ENCODE assay signal across 11 cellular contexts in the genomic region with DNA sequence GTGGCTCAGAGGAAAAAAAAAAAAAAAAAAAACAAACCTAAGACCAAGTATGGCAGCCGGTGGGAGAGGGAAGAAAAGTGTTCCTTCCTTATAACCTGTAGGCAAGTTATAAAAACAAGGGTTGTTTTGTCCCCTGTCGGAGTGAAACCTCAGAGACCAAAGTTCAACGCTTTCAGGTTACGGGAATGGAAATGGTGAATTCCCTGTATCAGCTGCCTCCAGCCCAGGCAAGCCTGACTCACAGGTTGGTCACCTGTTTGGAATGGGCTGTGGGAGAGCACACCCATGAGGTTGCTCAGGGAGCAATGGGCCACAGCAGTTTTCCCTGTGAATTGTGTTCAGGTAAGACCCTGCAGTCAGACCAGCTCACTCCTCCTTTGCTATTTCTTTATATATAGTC.
A peak's percentile ranks its signal among the peaks of the same experiment; 100 is the strongest.
DNase-seq lines count a peak whose midpoint lies in the region; ATAC-seq, FAIRE-seq and TF ChIP-seq lines count a peak whose summit lies in the region.
"Had no signal": no experiment of that assay in that cellular context is flagged by ENCODE, and none has a peak within 500 bp of the region (broad histone marks: within the 10 kb centered on the region; RNA-seq: fewer than 3 reads in every experiment).

No MANE protein-coding gene starts in this region.

- H3K9me3 ChIP-seq in keratinocyte (ENCODE audit: control insufficient read depth, low read depth, low read length) (no peaks in the 10 kb centered on the region), upper lobe of right lung (no peaks in the 10 kb centered on the region)
- H3K9me3 ChIP-seq: BE2C had no signal

- H4K20me1 ChIP-seq in keratinocyte (ENCODE audit: control insufficient read depth, extremely low read depth, insufficient read depth, low read length): no peaks in the 10 kb centered on the region

- H3K27ac ChIP-seq in keratinocyte (ENCODE audit: control insufficient read depth, insufficient read depth, low read length): peak overlapping the region; percentile 62
- H3K27ac ChIP-seq in upper lobe of right lung: no peak overlapping the region
- H3K27ac ChIP-seq: VCaP had no signal

- ATAC-seq in activated CD8-positive, alpha-beta T cell treated with anti-CD3 and anti-CD28 coated beads for 36 hours: no peak
- ATAC-seq in upper lobe of right lung (peak; percentile 48), GM18870 (IDR thresholded peaks at IDR 0.05; ENCODE audit: unreplicated experiment) (no peak)

- H3K9ac ChIP-seq in keratinocyte (ENCODE audit: control insufficient read depth, extremely low read depth, insufficient read depth, low read length): peak overlapping the region; percentile 59

- intact Hi-C loops in activated naive CD4-positive, alpha-beta T cell treated with anti-CD3 and anti-CD28 coated beads for 36 hours (cut with micrococcal nuclease): no loop called here
- intact Hi-C loops in activated CD8-positive, alpha-beta T cell treated with anti-CD3 and anti-CD28 coated beads for 36 hours (cut with micrococcal nuclease): no loop called here
- intact Hi-C loops in upper lobe of right lung (cut with DNase I): no loop called here
- intact Hi-C loops in activated CD4-positive, alpha-beta memory T cell treated with anti-CD3 and anti-CD28 coated beads for 36 hours (cut with micrococcal nuclease): loop anchor here (1.0 to 5.0 kb wide), 2 partner anchors 71 to 158 kb away; no protein-coding TSS in a partner anchor
- intact Hi-C loops in posterior vena cava (cut with DNase I): no loop called here

- peaks cover 24% of the 10 kb centered on the region for H3K4me1 ChIP-seq in keratinocyte (ENCODE audit: control insufficient read depth, extremely low read depth, insufficient read depth, low read length)
- H3K4me1 ChIP-seq in upper lobe of right lung: peaks cover 23% of the 10 kb centered on the region
- H3K4me1 ChIP-seq: BE2C had no signal

- CTCF ChIA-PET in activated naive CD4-positive, alpha-beta T cell treated with anti-CD3 and anti-CD28 coated beads for 36 hours (lab: Charles Lee): interaction anchor here (1.5 kb wide), 1 partner anchor 15 kb away, joined by 3 read pairs; no protein-coding TSS in a partner anchor
- CTCF ChIA-PET in activated CD8-positive, alpha-beta T cell treated with anti-CD3 and anti-CD28 coated beads for 36 hours (lab: Charles Lee): interaction anchor here (0.6 to 2.1 kb wide), 4 partner anchors 13 to 291 kb away, joined by 3 to 5 read pairs (median 4); no protein-coding TSS in a partner anchor
- CTCF ChIA-PET in activated CD4-positive, alpha-beta memory T cell treated with anti-CD3 and anti-CD28 coated beads for 36 hours (lab: Charles Lee): interaction anchor here (0.6 to 1.3 kb wide), 3 partner anchors 25 to 291 kb away, joined by 3 to 4 read pairs (median 3); no protein-coding TSS in a partner anchor

- no peak overlapping the region for H3K27ac Mint-ChIP-seq in activated naive CD4-positive, alpha-beta T cell treated with anti-CD3 and anti-CD28 coated beads for 36 hours
- peak overlapping the region; percentile 77 for H3K27ac Mint-ChIP-seq in activated CD8-positive, alpha-beta T cell treated with anti-CD3 and anti-CD28 coated beads for 36 hours
- H3K27ac Mint-ChIP-seq in activated CD4-positive, alpha-beta memory T cell treated with anti-CD3 and anti-CD28 coated beads for 36 hours: no peak overlapping the region

- H3K4me3 Mint-ChIP-seq in activated naive CD4-positive, alpha-beta T cell treated with anti-CD3 and anti-CD28 coated beads for 36 hours: no peak overlapping the region
- H3K4me3 Mint-ChIP-seq in activated CD8-positive, alpha-beta T cell treated with anti-CD3 and anti-CD28 coated beads for 36 hours: no peak overlapping the region
- H3K4me3 Mint-ChIP-seq in activated CD4-positive, alpha-beta memory T cell treated with anti-CD3 and anti-CD28 coated beads for 36 hours: no peak overlapping the region

- no peaks in the 10 kb centered on the region for H3K9me1 ChIP-seq in keratinocyte (ENCODE audit: control insufficient read depth, extremely low read depth, insufficient read depth, low read length)

- H3K36me3 ChIP-seq in keratinocyte (ENCODE audit: control insufficient read depth in 2 of 2, extremely low read depth in 1 of 2, insufficient read depth in 2 of 2, low read length in 2 of 2) (no peaks in the 10 kb centered on the region), upper lobe of right lung (no peaks in the 10 kb centered on the region)
- H3K36me3 ChIP-seq: BE2C had no signal

- H3K36me3 Mint-ChIP-seq in activated naive CD4-positive, alpha-beta T cell treated with anti-CD3 and anti-CD28 coated beads for 36 hours (ENCODE audit: low read depth): peaks cover 2% of the 10 kb centered on the region
- peaks cover 33% of the 10 kb centered on the region for H3K36me3 Mint-ChIP-seq in activated CD8-positive, alpha-beta T cell treated with anti-CD3 and anti-CD28 coated beads for 36 hours (ENCODE audit: low read depth)
- peaks cover 4% of the 10 kb centered on the region for H3K36me3 Mint-ChIP-seq in activated CD4-positive, alpha-beta memory T cell treated with anti-CD3 and anti-CD28 coated beads for 36 hours

- H2AFZ ChIP-seq in keratinocyte (ENCODE audit: control insufficient read depth, low read length): peak overlapping the region; percentile 0

- no peaks in the 10 kb centered on the region for H3K27me3 Mint-ChIP-seq in activated naive CD4-positive, alpha-beta T cell treated with anti-CD3 and anti-CD28 coated beads for 36 hours (ENCODE audit: low read depth)
- H3K27me3 Mint-ChIP-seq in activated CD8-positive, alpha-beta T cell treated with anti-CD3 and anti-CD28 coated beads for 36 hours: no peaks in the 10 kb centered on the region
- no peaks in the 10 kb centered on the region for H3K27me3 Mint-ChIP-seq in activated CD4-positive, alpha-beta memory T cell treated with anti-CD3 and anti-CD28 coated beads for 36 hours

- H3K4me3 ChIP-seq in keratinocyte (ENCODE audit: control insufficient read depth in 2 of 3, extremely low read depth in 1 of 3, insufficient read depth in 2 of 3, low read depth in 1 of 3, low read length in 3 of 3): peak overlapping the region in 1 of 3 experiments; percentile 32
- no peak overlapping the region for H3K4me3 ChIP-seq in upper lobe of right lung

- H3K4me1 Mint-ChIP-seq in activated naive CD4-positive, alpha-beta T cell treated with anti-CD3 and anti-CD28 coated beads for 36 hours (ENCODE audit: low read depth): peaks cover 50% of the 10 kb centered on the region
- peaks cover 81% of the 10 kb centered on the region for H3K4me1 Mint-ChIP-seq in activated CD8-positive, alpha-beta T cell treated with anti-CD3 and anti-CD28 coated beads for 36 hours (ENCODE audit: low read depth)
- peaks cover 48% of the 10 kb centered on the region for H3K4me1 Mint-ChIP-seq in activated CD4-positive, alpha-beta memory T cell treated with anti-CD3 and anti-CD28 coated beads for 36 hours (ENCODE audit: low read depth)

- POLR2A ChIA-PET in activated CD8-positive, alpha-beta T cell treated with anti-CD3 and anti-CD28 coated beads for 36 hours (lab: Charles Lee): interaction anchor here (0.8 to 1.2 kb wide), 6 partner anchors 12 to 159 kb away, joined by 3 to 5 read pairs (median 3); no protein-coding TSS in a partner anchor
- POLR2A ChIA-PET in activated CD4-positive, alpha-beta memory T cell treated with anti-CD3 and anti-CD28 coated beads for 36 hours (lab: Charles Lee): interaction anchor here (1.3 to 1.5 kb wide), 2 partner anchors 21 to 158 kb away, joined by 3 to 5 read pairs; no protein-coding TSS in a partner anchor

- DNase-seq in activated naive CD4-positive, alpha-beta T cell treated with anti-CD3 and anti-CD28 coated beads for 36 hours: peak; percentile 48
- DNase-seq in activated naive CD4-positive, alpha-beta T cell treated with anti-CD3 and anti-CD28 coated beads, Interleukin-2, amount 50 U/mL, for 16 hours: no peak
- no peak for DNase-seq in activated CD8-positive, alpha-beta T cell treated with anti-CD3 and anti-CD28 coated beads for 36 hours
- DNase-seq in keratinocyte (ENCODE audit: low read depth, low spot score) (peak; percentile 46), upper lobe of right lung (no peak), posterior vena cava (ENCODE audit: low spot score) (no peak)
- no peak for DNase-seq in activated CD4-positive, alpha-beta memory T cell treated with anti-CD3 and anti-CD28 coated beads for 36 hours
- DNase-seq: BE2C, NCI-H2171 treated with DMSO at 0.1 percent for 48 hours had no signal

- H3K4me2 ChIP-seq in keratinocyte (ENCODE audit: control insufficient read depth, extremely low read depth, insufficient read depth, low read depth, low read length): peak overlapping the region; percentile 61

- FAIRE-seq in keratinocyte (lab: Jason Lieb, UNC): peak; percentile 97

- no peaks in the 10 kb centered on the region for H3K79me2 ChIP-seq in keratinocyte (ENCODE audit: control insufficient read depth, insufficient read depth, low read length)

- TF ChIP-seq CTCF in activated CD8-positive, alpha-beta T cell treated with anti-CD3 and anti-CD28 coated beads for 36 hours (IDR thresholded peaks at IDR 0.05): no peak
- TF ChIP-seq CTCF in keratinocyte (optimal IDR thresholded peaks at IDR 0.05 in 1 of 3, IDR thresholded peaks at IDR 0.05 in 1 of 3, conservative IDR thresholded peaks at IDR 0.05 in 1 of 3; ENCODE audit: extremely low read depth in 1 of 3, insufficient read depth in 2 of 3, low read length in 3 of 3): peak; percentile 18 to 71 (median 37)
- TF ChIP-seq CTCF in upper lobe of right lung (IDR thresholded peaks at IDR 0.05): no peak

- H3K27me3 ChIP-seq in keratinocyte (ENCODE audit: control insufficient read depth, extremely low read depth, insufficient read depth, low read length): no peaks in the 10 kb centered on the region
- H3K27me3 ChIP-seq in upper lobe of right lung: no peaks in the 10 kb centered on the region
- H3K27me3 ChIP-seq: BE2C had no signal

- dilution Hi-C loops in keratinocyte (cut with MboI; ENCODE audit: extremely low pct_ligation_motif_present, low sequenced_read_pairs): no loop called here

- peaks cover 1% of the 10 kb centered on the region for H3K9me3 Mint-ChIP-seq in activated naive CD4-positive, alpha-beta T cell treated with anti-CD3 and anti-CD28 coated beads for 36 hours
- peaks cover 13% of the 10 kb centered on the region for H3K9me3 Mint-ChIP-seq in activated CD8-positive, alpha-beta T cell treated with anti-CD3 and anti-CD28 coated beads for 36 hours
- H3K9me3 Mint-ChIP-seq in activated CD4-positive, alpha-beta memory T cell treated with anti-CD3 and anti-CD28 coated beads for 36 hours: peaks cover 11% of the 10 kb centered on the region

Comparison
In these comparisons a context has a peak if more than half of its experiments do, and no peak if none do; other contexts are left out.
1. DNase-seq: peak in activated naive CD4-positive, alpha-beta T cell treated with anti-CD3 and anti-CD28 coated beads for 36 hours (single experiment) and keratinocyte (single experiment); none in activated naive CD4-positive, alpha-beta T cell treated with anti-CD3 and anti-CD28 coated beads, Interleukin-2, amount 50 U/mL, for 16 hours (single experiment), activated CD8-positive, alpha-beta T cell treated with anti-CD3 and anti-CD28 coated beads for 36 hours (single experiment), upper lobe of right lung (single experiment), activated CD4-positive, alpha-beta memory T cell treated with anti-CD3 and anti-CD28 coated beads for 36 hours (single experiment) and posterior vena cava (single experiment).
2. CTCF ChIP-seq: peak in keratinocyte (3 of 3); none in activated CD8-positive, alpha-beta T cell treated with anti-CD3 and anti-CD28 coated beads for 36 hours (single experiment) and upper lobe of right lung (single experiment).